In the genomic region with DNA sequence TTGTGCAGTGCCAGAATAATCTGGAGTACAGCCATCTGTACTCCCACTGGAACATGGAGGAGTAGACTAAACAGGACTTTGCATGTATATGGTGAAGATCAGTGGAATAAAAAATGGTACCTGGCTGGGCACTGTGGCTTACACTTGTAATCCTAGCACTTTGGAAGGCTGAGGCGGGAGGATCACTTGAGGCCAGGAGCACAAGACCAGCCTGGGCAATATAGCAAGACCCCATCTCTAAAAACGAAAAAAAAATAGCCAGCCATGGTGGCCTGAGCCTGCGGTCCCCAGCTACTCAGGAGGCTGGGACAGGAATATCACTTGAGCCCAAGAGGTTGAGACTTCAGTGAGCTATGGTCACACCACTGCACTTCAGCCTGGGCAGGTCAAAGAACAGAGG, we compare ENCODE assay signal across 24 cellular contexts.
"Had no signal": no experiment of that assay in that cellular context is flagged by ENCODE, and none has a peak within 500 bp of the region (broad histone marks: within the 10 kb centered on the region; RNA-seq: fewer than 3 reads in every experiment).

No MANE protein-coding gene starts in this region.

- H3K27ac ChIP-seq: brain microvascular endothelial cell, hepatocyte, lower lobe of right lung, neural progenitor cell, sigmoid colon, testis, upper lobe of left lung, WERI-Rb-1 had no signal

- DNase-seq: activated CD4-positive, alpha-beta T cell treated with anti-CD3 and anti-CD28 coated beads, Interleukin-2, amount 50 U/mL, for 48 hours; activated naive CD4-positive, alpha-beta T cell treated with anti-CD3 and anti-CD28 coated beads, Interleukin-2, amount 10 ng/mL, durations not matched to agents 7 days and 5 days; aorta; brain microvascular endothelial cell; caudate nucleus; dermis blood vessel endothelial cell; effector CD8-positive, alpha-beta T cell; foreskin melanocyte; glutamatergic neuron; immature natural killer cell; lower lobe of right lung; mesendoderm; mucosa of descending colon; sigmoid colon; SK-N-SH; stimulated activated CD4-positive, alpha-beta T cell treated with anti-CD3 and anti-CD28 coated beads, Interleukin-15, amount 100 ng/mL, for 24 hours; stimulated activated naive CD4-positive, alpha-beta T cell; testis; upper lobe of left lung; WERI-Rb-1 had no signal

- H3K4me3 Mint-ChIP-seq: activated naive CD4-positive, alpha-beta T cell treated with anti-CD3 and anti-CD28 coated beads, Interleukin-2, amount 10 ng/mL, durations not matched to agents 7 days and 5 days; immature natural killer cell; neural progenitor cell had no signal

- H3K4me1 Mint-ChIP-seq: activated naive CD4-positive, alpha-beta T cell treated with anti-CD3 and anti-CD28 coated beads, Interleukin-2, amount 10 ng/mL, durations not matched to agents 7 days and 5 days; neural progenitor cell had no signal

- H3K27me3 Mint-ChIP-seq: activated naive CD4-positive, alpha-beta T cell treated with anti-CD3 and anti-CD28 coated beads, Interleukin-2, amount 10 ng/mL, durations not matched to agents 7 days and 5 days had no signal

- H3K27me3 ChIP-seq: brain microvascular endothelial cell, hepatocyte, neural progenitor cell, sigmoid colon, testis, upper lobe of left lung had no signal

- H3K9me3 ChIP-seq: lower lobe of right lung, mucosa of descending colon, sigmoid colon, SK-N-SH, testis, upper lobe of left lung had no signal

- H3K27ac Mint-ChIP-seq: neural progenitor cell had no signal

- H3K4me3 ChIP-seq: hepatocyte, lower lobe of right lung, mucosa of descending colon, neural progenitor cell, sigmoid colon, smooth muscle cell, testis, upper lobe of left lung had no signal

- H3K9me3 Mint-ChIP-seq: activated naive CD4-positive, alpha-beta T cell treated with anti-CD3 and anti-CD28 coated beads, Interleukin-2, amount 10 ng/mL, durations not matched to agents 7 days and 5 days; immature natural killer cell; neural progenitor cell had no signal

- H3K4me1 ChIP-seq: lower lobe of right lung, neural progenitor cell, sigmoid colon, testis, upper lobe of left lung had no signal

- ATAC-seq: left lobe of liver, lower lobe of right lung, mucosa of descending colon had no signal
